8 cellular contexts compared by ENCODE assay signal in genomic region chr11:46295312-46295995, GRCh38. TPM values are rescaled to one million over a fixed set of nuclear protein-coding genes. Genes with fewer than 3 reads are reported as not detected.
A peak's percentile ranks its signal among the peaks of the same experiment; 100 is the strongest.
DNase-seq lines count a peak whose midpoint lies in the region; ATAC-seq and TF ChIP-seq lines count a peak whose summit lies in the region.

No MANE protein-coding gene starts in this region.

- H3K4me1 Mint-ChIP-seq in CD4-positive, alpha-beta memory T cell, result peaks cover 3 to 11% (median 5%) of the 10 kb centered on the region in 4 donors
- H3K4me1 Mint-ChIP-seq in activated CD4-positive, alpha-beta memory T cell treated with anti-CD3 and anti-CD28 coated beads for 36 hours (ENCODE audit: low read depth), result peaks cover 7% of the 10 kb centered on the region

- H3K4me3 ChIP-seq in CD4-positive, alpha-beta memory T cell (ENCODE audit: low read length in 2 of 2), result peak overlapping the region; percentile 5 to 64
- peak overlapping the region; percentile 68 for H3K4me3 ChIP-seq in GM23248
- peak overlapping the region; percentile 39 to 82 (median 64) for H3K4me3 ChIP-seq in dorsolateral prefrontal cortex
- H3K4me3 ChIP-seq in lower leg skin (ENCODE audit: low read depth, poor library complexity, severe bottlenecking), result peak overlapping the region; percentile 30

- TF ChIP-seq CTCF in dorsolateral prefrontal cortex (IDR thresholded peaks at IDR 0.05 in 54 of 56, conservative IDR thresholded peaks at IDR 0.05 in 2 of 56; ENCODE audit: low read depth in 1 of 56, partially characterized antibody in 56 of 56) (peak in 2 of 56 donors; percentile 15 to 21), lower leg skin (IDR thresholded peaks at IDR 0.05) (no peak)

- no peaks in the 10 kb centered on the region for H3K36me3 Mint-ChIP-seq in CD4-positive, alpha-beta memory T cell
- H3K36me3 Mint-ChIP-seq in activated CD4-positive, alpha-beta memory T cell treated with anti-CD3 and anti-CD28 coated beads for 36 hours, result no peaks in the 10 kb centered on the region

- peak overlapping the region; percentile 80 to 93 (median 86) for H3K4me3 Mint-ChIP-seq in CD4-positive, alpha-beta memory T cell
- peak overlapping the region; percentile 70 for H3K4me3 Mint-ChIP-seq in activated CD4-positive, alpha-beta memory T cell treated with anti-CD3 and anti-CD28 coated beads for 36 hours

- H3K4me2 ChIP-seq in GM23248 (ENCODE audit: unreplicated experiment), result peak overlapping the region; percentile 84

- H3K4me1 ChIP-seq in CD4-positive, alpha-beta memory T cell (ENCODE audit: insufficient read depth, low read length), result peaks cover 10% of the 10 kb centered on the region
- peaks cover 89% of the 10 kb centered on the region for H3K4me1 ChIP-seq in GM23248 (ENCODE audit: insufficient read depth)

- no peak for ATAC-seq in GM21737 (IDR thresholded peaks at IDR 0.05; ENCODE audit: unreplicated experiment)

- no peaks in the 10 kb centered on the region for H3K36me3 ChIP-seq in CD4-positive, alpha-beta memory T cell (ENCODE audit: insufficient read depth, low read length)
- no peaks in the 10 kb centered on the region for H3K36me3 ChIP-seq in GM23248 (ENCODE audit: low read depth)

- H3K27ac Mint-ChIP-seq in CD4-positive, alpha-beta memory T cell, result peak overlapping the region in 1 of 7 donors; percentile 72
- no peak overlapping the region for H3K27ac Mint-ChIP-seq in activated CD4-positive, alpha-beta memory T cell treated with anti-CD3 and anti-CD28 coated beads for 36 hours

- CTCF ChIA-PET in CD4-positive, alpha-beta memory T cell (lab: Charles Lee; ENCODE audit: partially characterized antibody), result interaction anchor here (0.8 to 3.0 kb wide), 11 partner anchors 11 to 56 kb away, joined by 3 to 18 read pairs (median 6); no protein-coding TSS in a partner anchor
- CTCF ChIA-PET in activated CD4-positive, alpha-beta memory T cell treated with anti-CD3 and anti-CD28 coated beads for 36 hours (lab: Charles Lee), result interaction anchor here (0.5 to 3.4 kb wide), 9 partner anchors 9 to 57 kb away, joined by 3 to 33 read pairs (median 4); no protein-coding TSS in a partner anchor

- H3F3A ChIP-seq in GM23248 (ENCODE audit: insufficient read depth), result peaks cover 70% of the 10 kb centered on the region

- peaks cover 70% of the 10 kb centered on the region for H3K79me2 ChIP-seq in GM23248 (ENCODE audit: insufficient read depth)

- POLR2A ChIA-PET in CD4-positive, alpha-beta memory T cell (lab: Charles Lee; ENCODE audit: partially characterized antibody), result interaction anchor here (0.6 to 1.8 kb wide), 5 partner anchors 35 to 65 kb away, joined by 3 to 6 read pairs (median 3); no protein-coding TSS in a partner anchor
- POLR2A ChIA-PET in activated CD4-positive, alpha-beta memory T cell treated with anti-CD3 and anti-CD28 coated beads for 36 hours (lab: Charles Lee), result interaction anchor here (1.1 to 1.8 kb wide), 3 partner anchors 24 to 56 kb away, joined by 3 to 6 read pairs (median 3); no protein-coding TSS in a partner anchor

- peak overlapping the region; percentile 90 for H3K9ac ChIP-seq in GM23248

- H2AFZ ChIP-seq in GM23248, result no peak overlapping the region

- no peaks in the 10 kb centered on the region for H3K9me3 ChIP-seq in CD4-positive, alpha-beta memory T cell (ENCODE audit: control insufficient read depth in 1 of 2, low read length in 2 of 2)
- H3K9me3 ChIP-seq in GM23248 (ENCODE audit: low read depth), result no peaks in the 10 kb centered on the region

- no peaks in the 10 kb centered on the region for H3K9me3 Mint-ChIP-seq in CD4-positive, alpha-beta memory T cell
- no peaks in the 10 kb centered on the region for H3K9me3 Mint-ChIP-seq in activated CD4-positive, alpha-beta memory T cell treated with anti-CD3 and anti-CD28 coated beads for 36 hours

- intact Hi-C loops in CD4-positive, alpha-beta memory T cell (cut with micrococcal nuclease), result loop anchor here (5.0 kb wide), 1 partner anchor 37 kb away; no protein-coding TSS in a partner anchor
- intact Hi-C loops in activated CD4-positive, alpha-beta memory T cell treated with anti-CD3 and anti-CD28 coated beads for 36 hours (cut with micrococcal nuclease), result no loop called here
- intact Hi-C loops in dorsolateral prefrontal cortex (cut with DNase I), result no loop called here
- intact Hi-C loops in lower leg skin (cut with DNase I; ENCODE audit: low total_unique reads), result no loop called here

- peaks cover 7% of the 10 kb centered on the region for H3K27me3 ChIP-seq in CD4-positive, alpha-beta memory T cell (ENCODE audit: insufficient read depth, low read length)
- H3K27me3 ChIP-seq in GM23248 (replicated peaks; ENCODE audit: insufficient read depth) (no peaks in the 10 kb centered on the region), dorsolateral prefrontal cortex (peaks cover 0 to 30% (median 0%) of the 10 kb centered on the region in 45 donors)

- peak; percentile 73 to 79 (median 75) for DNase-seq in CD4-positive, alpha-beta memory T cell
- DNase-seq in GM23248 (peak; percentile 93), NCI-H2196 (lab: John Stamatoyannopoulos, UW; ENCODE audit: unreplicated experiment) (peak; percentile 76), dorsolateral prefrontal cortex (peak; percentile 41 to 87 (median 73)), lower leg skin (ENCODE audit: low spot score in 2 of 2) (peak in 1 of 2 donors; percentile 94)
- peak; percentile 77 for DNase-seq in activated CD4-positive, alpha-beta memory T cell treated with anti-CD3 and anti-CD28 coated beads for 36 hours
- DNase-seq in stimulated activated CD4-positive, alpha-beta T cell treated with anti-CD3 and anti-CD28 coated beads, Interleukin-4, amount 100 ng/mL, for 48 hours (ENCODE audit: low read depth in 2 of 2), result peak; percentile 60 to 69

- in situ Hi-C loops in GM23248 (cut with MboI), result no loop called here

- no peaks in the 10 kb centered on the region for H4K20me1 ChIP-seq in GM23248 (ENCODE audit: insufficient read depth)

- no peak overlapping the region for H3K27ac ChIP-seq in CD4-positive, alpha-beta memory T cell (ENCODE audit: low read depth, low read length)
- H3K27ac ChIP-seq in GM23248, result peak overlapping the region; percentile 99
- H3K27ac ChIP-seq in dorsolateral prefrontal cortex, result peak overlapping the region in 3 of 59 donors; percentile 11 to 36 (median 18)

- H3K27me3 Mint-ChIP-seq in CD4-positive, alpha-beta memory T cell, result peaks cover 2 to 7% of the 10 kb centered on the region in 2 donors
- peaks cover 15% of the 10 kb centered on the region for H3K27me3 Mint-ChIP-seq in activated CD4-positive, alpha-beta memory T cell treated with anti-CD3 and anti-CD28 coated beads for 36 hours

- no peaks in the 10 kb centered on the region for H3K9me2 ChIP-seq in GM23248 (ENCODE audit: insufficient read depth)

- no peak for TF ChIP-seq POLR2A in lower leg skin (IDR thresholded peaks at IDR 0.05)

- WGBS in GM23248 (ENCODE audit: low coverage in 1 of 2, low lambda C conversion rate in 2 of 2, missing lambda C conversion rate in 2 of 2), 2 experiments, result 1 to 2% methylated on average over 35 to 55 of the region's 58 CpGs
- WGBS in lower leg skin, 2 donors, result 2% methylated on average over 41 to 49 of the region's 58 CpGs

RNA-seq across cellular contexts. Expression of gene CREB3L1, which starts 18.0 kb away (rescaled TPM):
- total RNA-seq in CD4-positive, alpha-beta memory T cell, result not detected
- polyA plus RNA-seq in CD4-positive, alpha-beta memory T cell, result not detected
- 29.6 and 37.7 TPM in 2 replicates for total RNA-seq in GM23248 (2014; rRNA removed; shearing (Covaris generic))
- 146 and 151 TPM in 2 replicates for polyA plus RNA-seq in GM23248 (2016; fragmentation: Nextera tagmentation; extraction: Ambion mirVana)
- total RNA-seq in activated CD4-positive, alpha-beta memory T cell treated with anti-CD3 and anti-CD28 coated beads for 36 hours, result not detected
- total RNA-seq in dorsolateral prefrontal cortex, result 10 to 100 TPM in 4 of 120 experiments, 1 to 10 TPM in 116; 2.0 to 11.9 (median 4.6) TPM
- 1 to 10 TPM in 1 of 4 donors, under 1 TPM in 3; 0.15 to 2.3 (median 0.54) TPM for total RNA-seq in lower leg skin

RNA-seq across cellular contexts. Expression of gene DGKZ, which starts 51.8 kb away (rescaled TPM):
- total RNA-seq in CD4-positive, alpha-beta memory T cell, result 100 to 1,000 TPM; 230 to 235 TPM
- 10 to 100 TPM; 34.8 to 78.9 TPM for polyA plus RNA-seq in CD4-positive, alpha-beta memory T cell
- total RNA-seq in GM23248 (2014; rRNA removed; shearing (Covaris generic)), result 50.7 and 62.7 TPM in 2 replicates
- polyA plus RNA-seq in GM23248 (2016; fragmentation: Nextera tagmentation; extraction: Ambion mirVana), result 21.4 and 23.9 TPM in 2 replicates
- 10 to 100 TPM; 85.3 to 88.7 TPM for total RNA-seq in activated CD4-positive, alpha-beta memory T cell treated with anti-CD3 and anti-CD28 coated beads for 36 hours
- total RNA-seq in dorsolateral prefrontal cortex (100 to 1,000 TPM; 142 to 475 (median 319) TPM), lower leg skin (10 to 100 TPM; 41.8 to 86.4 (median 60.3) TPM)
